Comparison of ENCODE assay signal across 26 cellular contexts in genomic region chr3:172187511-172187910, GRCh38.
"Had no signal": no experiment of that assay in that cellular context is flagged by ENCODE, and none has a peak within 500 bp of the region (broad histone marks: within the 10 kb centered on the region; RNA-seq: fewer than 3 reads in every experiment).

No MANE protein-coding gene starts in this region.

- H3K4me2 ChIP-seq: hepatocyte had no signal

- H3K27me3 ChIP-seq: colonic mucosa, foreskin keratinocyte, gastroesophageal sphincter, heart left ventricle, hepatocyte, tibial nerve, upper lobe of left lung had no signal

- H3K36me3 ChIP-seq: colonic mucosa, gastroesophageal sphincter, thoracic aorta, tibial nerve, upper lobe of left lung had no signal

- ATAC-seq: esophagus mucosa; foreskin keratinocyte; gastroesophageal sphincter; heart left ventricle; left lobe of liver; psoas muscle; right cardiac atrium; stimulated activated naive B cell treated with anti-CD40 and anti-IgM and Interleukin-4, amounts not matched to agents 10 μg/mL and 1 μg/mL and 100 μg/mL, for 72 hours had no signal

- H3K9me3 ChIP-seq: colonic mucosa, gastroesophageal sphincter, heart left ventricle, psoas muscle, thoracic aorta, tibial nerve, upper lobe of left lung had no signal

- H3K4me3 ChIP-seq: colonic mucosa, gastroesophageal sphincter, heart left ventricle, hepatocyte, lung, psoas muscle, skin epidermis, thoracic aorta, tibial nerve, upper lobe of left lung had no signal

- H3K36me3 Mint-ChIP-seq: stimulated activated naive B cell treated with anti-CD40 and anti-IgM and Interleukin-4, amounts not matched to agents 10 μg/mL and 1 μg/mL and 100 μg/mL, for 72 hours had no signal

- H2AFZ ChIP-seq: hepatocyte had no signal

- H3K4me3 Mint-ChIP-seq: dendritic cell treated with granulocyte-macrophage colony-stimulating factor and Interleukin-4, amounts not matched to agents 40 ng/mL and 50 ng/mL, for 4 days; endodermal cell; memory B cell; nephron; stimulated activated naive B cell treated with anti-CD40 and anti-IgM and Interleukin-4, amounts not matched to agents 10 μg/mL and 1 μg/mL and 100 μg/mL, for 72 hours; stimulated activated naive CD8-positive, alpha-beta T cell treated with anti-CD3 and anti-CD28 coated beads, Interleukin-15, Interleukin-2, amounts not matched to agents 100 ng/mL and 50 ng/mL, for 24 hours had no signal

- DNase-seq: colonic mucosa; effector CD8-positive, alpha-beta T cell; endodermal cell; foreskin keratinocyte; heart left ventricle; kidney; nucleus accumbens; psoas muscle; right cardiac atrium; stimulated activated CD4-positive, alpha-beta T cell treated with anti-CD3 and anti-CD28 coated beads, Interleukin-15, amount 100 ng/mL, for 24 hours; stimulated activated CD4-positive, alpha-beta T cell treated with anti-CD3 and anti-CD28 coated beads, Interleukin-2, amount 100 ng/mL, for 48 hours; stimulated activated naive B cell treated with anti-CD40 and anti-IgM and Interleukin-4, amounts not matched to agents 10 μg/mL and 1 μg/mL and 100 μg/mL, for 72 hours; upper lobe of left lung had no signal

- H3K27ac ChIP-seq: colonic mucosa, epithelial cell of prostate, foreskin keratinocyte, gastroesophageal sphincter, heart left ventricle, hepatocyte, psoas muscle, skin epidermis, thoracic aorta, tibial nerve, upper lobe of left lung had no signal

- H3K9me3 Mint-ChIP-seq: dendritic cell treated with granulocyte-macrophage colony-stimulating factor and Interleukin-4, amounts not matched to agents 40 ng/mL and 50 ng/mL, for 4 days; endodermal cell; memory B cell; nephron; stimulated activated naive B cell treated with anti-CD40 and anti-IgM and Interleukin-4, amounts not matched to agents 10 μg/mL and 1 μg/mL and 100 μg/mL, for 72 hours; stimulated activated naive CD8-positive, alpha-beta T cell treated with anti-CD3 and anti-CD28 coated beads, Interleukin-15, Interleukin-2, amounts not matched to agents 100 ng/mL and 50 ng/mL, for 24 hours had no signal

- H3K4me1 Mint-ChIP-seq: memory B cell had no signal

- H3K27me3 Mint-ChIP-seq: dendritic cell treated with granulocyte-macrophage colony-stimulating factor and Interleukin-4, amounts not matched to agents 40 ng/mL and 50 ng/mL, for 4 days; memory B cell; stimulated activated naive B cell treated with anti-CD40 and anti-IgM and Interleukin-4, amounts not matched to agents 10 μg/mL and 1 μg/mL and 100 μg/mL, for 72 hours; stimulated activated naive CD8-positive, alpha-beta T cell treated with anti-CD3 and anti-CD28 coated beads, Interleukin-15, Interleukin-2, amounts not matched to agents 100 ng/mL and 50 ng/mL, for 24 hours had no signal

- H3K27ac Mint-ChIP-seq: endodermal cell; memory B cell; nephron; stimulated activated naive B cell treated with anti-CD40 and anti-IgM and Interleukin-4, amounts not matched to agents 10 μg/mL and 1 μg/mL and 100 μg/mL, for 72 hours; stimulated activated naive CD8-positive, alpha-beta T cell treated with anti-CD3 and anti-CD28 coated beads, Interleukin-15, Interleukin-2, amounts not matched to agents 100 ng/mL and 50 ng/mL, for 24 hours had no signal

- H3K4me1 ChIP-seq: colonic mucosa had no signal
